In the genomic region with DNA sequence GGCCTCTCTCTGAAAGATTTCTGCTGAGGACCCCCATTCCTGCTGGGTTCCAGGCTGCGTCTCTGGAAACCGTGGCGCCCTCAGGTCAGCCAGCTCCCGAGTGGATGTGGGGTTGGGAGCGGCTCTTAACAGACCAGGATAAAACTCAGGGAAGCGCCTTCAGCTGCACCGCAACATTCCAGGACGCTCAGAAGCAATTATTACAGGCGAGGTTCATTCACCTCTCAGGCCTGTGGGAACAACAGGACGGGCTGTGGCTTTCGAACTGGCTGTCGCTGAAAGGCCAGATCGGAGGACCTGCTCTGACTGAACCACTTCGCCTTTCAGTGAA, we compare ENCODE assay signal across 9 cellular contexts. TPM values are rescaled to one million over a fixed set of nuclear protein-coding genes. Genes with fewer than 3 reads are reported as not detected.
DNase-seq lines count a peak whose midpoint lies in the region; ATAC-seq and TF ChIP-seq lines count a peak whose summit lies in the region.
"Had no signal": no experiment of that assay in that cellular context is flagged by ENCODE, and none has a peak within 500 bp of the region (broad histone marks: within the 10 kb centered on the region; RNA-seq: fewer than 3 reads in every experiment).

No MANE protein-coding gene starts in this region.

- no peaks in the 10 kb centered on the region for H3K36me3 Mint-ChIP-seq in naive thymus-derived CD4-positive, alpha-beta T cell

- CTCF ChIA-PET in naive thymus-derived CD4-positive, alpha-beta T cell (lab: Charles Lee): no interaction called here

- peak overlapping the region; percentile 40 for H2AFZ ChIP-seq in ACC112 (ENCODE audit: low read length, unreplicated experiment)
- H2AFZ ChIP-seq in Karpas-422 (ENCODE audit: low read length): peak overlapping the region; percentile 54

- no peak for TF ChIP-seq CTCF in GM10266 (IDR thresholded peaks at IDR 0.05; ENCODE audit: control insufficient read depth, insufficient read depth, low read depth, missing control alignments)

- H3K4me2 ChIP-seq in Karpas-422 (ENCODE audit: low read depth, low read length, poor library complexity, severe bottlenecking): peak overlapping the region; percentile 75

- no peak for ATAC-seq in naive thymus-derived CD4-positive, alpha-beta T cell
- no peak for ATAC-seq in HG03135 (IDR thresholded peaks at IDR 0.05; ENCODE audit: unreplicated experiment)
- ATAC-seq in GM21717 (IDR thresholded peaks at IDR 0.05; ENCODE audit: unreplicated experiment): no peak
- ATAC-seq in HG03457 (IDR thresholded peaks at IDR 0.05; ENCODE audit: unreplicated experiment): no peak

- no peak overlapping the region for H3K27ac Mint-ChIP-seq in naive thymus-derived CD4-positive, alpha-beta T cell

- no peak for DNase-seq in Karpas-422
- DNase-seq in naive thymus-derived CD4-positive, alpha-beta T cell: no peak
- no peak for DNase-seq in GM10266 (ENCODE audit: extremely low spot score)
- DNase-seq: NCI-H1694 had no signal

- intact Hi-C loops in naive thymus-derived CD4-positive, alpha-beta T cell (cut with micrococcal nuclease): loop anchor here in 1 of 2 donors (1.0 to 2.0 kb wide), 2 partner anchors 306 to 430 kb away; a partner anchor contains a TSS

- peaks cover 7 to 15% (median 11%) of the 10 kb centered on the region in 7 donors for H3K4me1 Mint-ChIP-seq in naive thymus-derived CD4-positive, alpha-beta T cell

- H3K9me3 Mint-ChIP-seq in naive thymus-derived CD4-positive, alpha-beta T cell: peaks cover 0 to 3% (median 0%) of the 10 kb centered on the region in 11 donors

- H3K4me1 ChIP-seq in ACC112 (ENCODE audit: control insufficient read depth, insufficient read depth, low read length, unreplicated experiment) (peaks cover 19% of the 10 kb centered on the region), Karpas-422 (ENCODE audit: low read length) (peaks cover 14% of the 10 kb centered on the region), ectodermal cell (ENCODE audit: control insufficient read depth, insufficient read depth, low read length) (peaks cover 4% of the 10 kb centered on the region)
- peaks cover 0 to 4% of the 10 kb centered on the region in 2 donors for H3K4me1 ChIP-seq in naive thymus-derived CD4-positive, alpha-beta T cell (ENCODE audit: control insufficient read depth in 2 of 2, insufficient read depth in 2 of 2, low read length in 2 of 2)

- POLR2A ChIA-PET in naive thymus-derived CD4-positive, alpha-beta T cell (lab: Charles Lee): no interaction called here

- H3K27ac ChIP-seq in ACC112 (ENCODE audit: low read depth, low read length): no peak overlapping the region
- no peak overlapping the region for H3K27ac ChIP-seq in Karpas-422 (ENCODE audit: low read length)
- H3K27ac ChIP-seq in ectodermal cell (ENCODE audit: insufficient read depth, low read depth, low read length, poor library complexity, severe bottlenecking): no peak overlapping the region
- H3K27ac ChIP-seq in naive thymus-derived CD4-positive, alpha-beta T cell (ENCODE audit: low read depth, low read length): no peak overlapping the region

- H3K79me2 ChIP-seq in ACC112 (ENCODE audit: control insufficient read depth, insufficient read depth, low read length, unreplicated experiment): peaks cover 33% of the 10 kb centered on the region
- no peaks in the 10 kb centered on the region for H3K79me2 ChIP-seq in Karpas-422 (ENCODE audit: low read length)

- 0 out of 2 replicates have a peak, but pooled peaks cover 3% of the 10 kb centered on the region for H3K27me3 ChIP-seq in ACC112 (ENCODE audit: insufficient read depth, low read length)
- H3K27me3 ChIP-seq in Karpas-422 (ENCODE audit: low read length): no peaks in the 10 kb centered on the region
- H3K27me3 ChIP-seq in ectodermal cell (ENCODE audit: control insufficient read depth, insufficient read depth, low read length, poor library complexity, severe bottlenecking): peaks cover 25% of the 10 kb centered on the region
- no peaks in the 10 kb centered on the region for H3K27me3 ChIP-seq in naive thymus-derived CD4-positive, alpha-beta T cell (ENCODE audit: control insufficient read depth in 2 of 2, insufficient read depth in 2 of 2, low read length in 2 of 2)

- peak overlapping the region; percentile 16 to 93 (median 89) for H3K4me3 Mint-ChIP-seq in naive thymus-derived CD4-positive, alpha-beta T cell

- H3K27me3 Mint-ChIP-seq in naive thymus-derived CD4-positive, alpha-beta T cell: peaks cover 17 to 47% (median 30%) of the 10 kb centered on the region in 5 donors

- no peaks in the 10 kb centered on the region for H3K9me2 ChIP-seq in Karpas-422 (replicated peaks; ENCODE audit: insufficient read depth, low read length)

- 23 to 25% methylated on average over 14 of the region's 14 CpGs for WGBS in ectodermal cell, 2 experiments

- H3K4me3 ChIP-seq in ACC112 (ENCODE audit: low read depth, low read length): peak overlapping the region; percentile 90
- peak overlapping the region; percentile 63 for H3K4me3 ChIP-seq in Karpas-422 (ENCODE audit: low read length)
- peak overlapping the region; percentile 73 for H3K4me3 ChIP-seq in ectodermal cell (ENCODE audit: insufficient read depth, low read depth, low read length)
- H3K4me3 ChIP-seq in naive thymus-derived CD4-positive, alpha-beta T cell (ENCODE audit: low read length): peak overlapping the region; percentile 65

- no peak overlapping the region for H3K9ac ChIP-seq in Karpas-422 (ENCODE audit: low read length)

- H3K36me3 ChIP-seq in ACC112 (ENCODE audit: insufficient read depth, low read length) (no peaks in the 10 kb centered on the region), Karpas-422 (ENCODE audit: insufficient read depth, low read length) (no peaks in the 10 kb centered on the region), ectodermal cell (ENCODE audit: control insufficient read depth, insufficient read depth, low read length) (no peaks in the 10 kb centered on the region)
- no peaks in the 10 kb centered on the region for H3K36me3 ChIP-seq in naive thymus-derived CD4-positive, alpha-beta T cell (ENCODE audit: control insufficient read depth in 2 of 3, insufficient read depth in 3 of 3, low read length in 3 of 3)

- H4K20me1 ChIP-seq in Karpas-422 (ENCODE audit: insufficient read depth, low read depth, low read length): no peaks in the 10 kb centered on the region

- no peaks in the 10 kb centered on the region for H3K9me3 ChIP-seq in Karpas-422 (ENCODE audit: low read length)
- no peaks in the 10 kb centered on the region for H3K9me3 ChIP-seq in ectodermal cell (ENCODE audit: control insufficient read depth, low read length)
- no peaks in the 10 kb centered on the region for H3K9me3 ChIP-seq in naive thymus-derived CD4-positive, alpha-beta T cell (ENCODE audit: control insufficient read depth in 2 of 3, low read length in 3 of 3)

RNA-seq across cellular contexts. Expression of a gene that starts 0.4 kb away (rescaled TPM):
- total RNA-seq in Karpas-422 (2014; rRNA removed; shearing (Covaris generic); ENCODE audit: low replicate concordance): 1.4 and 5.7 TPM in 2 replicates
- polyA plus RNA-seq in ectodermal cell (2013, experiment 1 of 4): 19.1 TPM
- 19.4 TPM for polyA plus RNA-seq in ectodermal cell (2013, experiment 2 of 4)
- polyA plus RNA-seq in ectodermal cell (2013, experiment 3 of 4): 23.4 TPM
- polyA plus RNA-seq in ectodermal cell (2013, experiment 4 of 4): 26.1 TPM
- 1 to 10 TPM in 2 of 5 experiments, under 1 TPM in 3; 0.08 to 4.9 (median 0.16) TPM for total RNA-seq in naive thymus-derived CD4-positive, alpha-beta T cell
- not detected for polyA plus RNA-seq in naive thymus-derived CD4-positive, alpha-beta T cell
